In genomic region chr6:158076548-158076947, GRCh38 we compare ENCODE assay signal across 2 cellular contexts.
TF ChIP-seq lines count a peak whose summit lies in the region.

No MANE protein-coding gene starts in this region.

TF ChIP-seq in WTC11, 78 proteins besides CTCF, POLR2A, EP300 and RAD21 (continued from another document):
- TF ChIP-seq RORB (CRISPR knock-in tag; IDR thresholded peaks at IDR 0.05), result no peak
- TF ChIP-seq USF1 (CRISPR knock-in tag; IDR thresholded peaks at IDR 0.05), result no peak
- TF ChIP-seq ZNF121 (CRISPR knock-in tag; IDR thresholded peaks at IDR 0.05), result no peak
- no peak for TF ChIP-seq FOXJ3 (CRISPR knock-in tag; IDR thresholded peaks at IDR 0.05; ENCODE audit: borderline replicate concordance)
TF ChIP-seq in WTC11: peak in this region for 0.

TF ChIP-seq in H1, 55 proteins besides CTCF, POLR2A, EP300 and RAD21 (continued from another document):
- TF ChIP-seq USF2 (IDR thresholded peaks at IDR 0.05; ENCODE audit: low read length), result no peak
- TF ChIP-seq TCF12 (IDR thresholded peaks at IDR 0.05; ENCODE audit: low read depth, low read length), result no peak
- TF ChIP-seq FOSL1 (IDR thresholded peaks at IDR 0.05; ENCODE audit: insufficient read depth, low read depth, low read length), result no peak
- no peak for TF ChIP-seq NRF1 (IDR thresholded peaks at IDR 0.05; ENCODE audit: low read depth, low read length)
- TF ChIP-seq, protein P1, sequence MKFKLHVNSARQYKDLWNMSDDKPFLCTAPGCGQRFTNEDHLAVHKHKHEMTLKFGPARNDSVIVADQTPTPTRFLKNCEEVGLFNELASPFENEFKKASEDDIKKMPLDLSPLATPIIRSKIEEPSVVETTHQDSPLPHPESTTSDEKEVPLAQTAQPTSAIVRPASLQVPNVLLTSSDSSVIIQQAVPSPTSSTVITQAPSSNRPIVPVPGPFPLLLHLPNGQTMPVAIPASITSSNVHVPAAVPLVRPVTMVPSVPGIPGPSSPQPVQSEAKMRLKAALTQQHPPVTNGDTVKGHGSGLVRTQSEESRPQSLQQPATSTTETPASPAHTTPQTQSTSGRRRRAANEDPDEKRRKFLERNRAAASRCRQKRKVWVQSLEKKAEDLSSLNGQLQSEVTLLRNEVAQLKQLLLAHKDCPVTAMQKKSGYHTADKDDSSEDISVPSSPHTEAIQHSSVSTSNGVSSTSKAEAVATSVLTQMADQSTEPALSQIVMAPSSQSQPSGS (IDR thresholded peaks at IDR 0.05; ENCODE audit: low read length), result no peak
- no peak for TF ChIP-seq JUND (IDR thresholded peaks at IDR 0.05; ENCODE audit: low read length)
- no peak for TF ChIP-seq SIX5 (IDR thresholded peaks at IDR 0.05; ENCODE audit: low read depth, low read length)
- no peak for TF ChIP-seq GABPA (IDR thresholded peaks at IDR 0.05; ENCODE audit: borderline replicate concordance, insufficient read depth, low read length)
- no peak for TF ChIP-seq SIN3A (conservative IDR thresholded peaks at IDR 0.05 in 1 of 2, IDR thresholded peaks at IDR 0.05 in 1 of 2; ENCODE audit: low read depth in 1 of 2, low read length in 2 of 2)
- no peak for TF ChIP-seq TAF7 (optimal IDR thresholded peaks at IDR 0.05; ENCODE audit: borderline replicate concordance, low read depth, low read length)
- no peak for TF ChIP-seq SAP30 (IDR thresholded peaks at IDR 0.05; ENCODE audit: insufficient read depth, insufficient replicate concordance, low read length)
